30 cellular contexts compared by ENCODE assay signal in the genomic region with DNA sequence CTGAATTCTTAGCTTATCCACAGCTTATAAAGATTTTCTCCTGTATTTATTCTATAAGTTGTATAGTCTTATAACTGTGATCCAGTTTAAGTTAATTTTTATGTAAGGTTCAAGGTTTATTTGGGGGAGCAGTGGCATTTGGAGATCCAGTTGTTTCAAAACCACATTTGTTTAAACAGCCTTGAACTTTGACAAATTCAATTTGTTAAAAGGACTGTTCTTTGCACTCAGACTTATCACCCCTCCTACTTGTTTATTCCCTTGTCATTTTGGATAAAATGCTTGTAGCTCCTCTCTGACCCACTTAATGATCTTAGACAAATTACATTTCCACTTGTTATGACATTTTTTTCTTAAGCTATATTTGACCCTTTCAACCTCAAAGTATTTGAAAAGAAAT.
"Had no signal": no experiment of that assay in that cellular context is flagged by ENCODE, and none has a peak within 500 bp of the region (broad histone marks: within the 10 kb centered on the region; RNA-seq: fewer than 3 reads in every experiment).

No MANE protein-coding gene starts in this region.

- H3K27me3 ChIP-seq: neutrophil, ovary, spleen, suprapubic skin, testis, tibial artery, transverse colon, upper lobe of right lung, uterus had no signal

- DNase-seq: naive thymus-derived CD8-positive, alpha-beta T cell; nephron progenitor cell; nucleus accumbens; ovary; posterior cingulate gyrus; psoas muscle; right cardiac atrium; spleen; stimulated activated CD4-positive, alpha-beta T cell treated with anti-CD3 and anti-CD28 coated beads, Interleukin-12 subunit alpha, Interleukin-12 subunit beta, amount 100 ng/mL, for 4 hours; stimulated activated CD4-positive, alpha-beta T cell treated with anti-CD3 and anti-CD28 coated beads, Interleukin-1b, Interleukin-23, amount 100 ng/mL, for 48 hours; stimulated activated CD4-positive, alpha-beta T cell treated with anti-CD3 and anti-CD28 coated beads, Interleukin-4, amount 100 ng/mL, for 1 hour; stimulated activated CD4-positive, alpha-beta T cell treated with anti-CD3 and anti-CD28 coated beads, Interleukin-4, amount 100 ng/mL, for 4 hours; stimulated activated CD8-positive, alpha-beta memory T cell treated with anti-CD3 and anti-CD28 coated beads, Interleukin-4, amount 100 ng/mL, for 48 hours; stimulated activated naive CD4-positive, alpha-beta T cell; stimulated activated naive CD8-positive, alpha-beta T cell treated with anti-CD3 and anti-CD28 coated beads, Interleukin-15, amount 100 ng/mL, for 72 hours; stimulated activated naive CD8-positive, alpha-beta T cell treated with anti-CD3 and anti-CD28 coated beads, Interleukin-15, Interleukin-2, amounts not matched to agents 100 U/mL and 50 U/mL, for 24 hours; substantia nigra; testis; tibial artery; transverse colon; upper lobe of right lung; uterus had no signal

- H3K4me2 ChIP-seq: smooth muscle cell had no signal

- H3K4me3 ChIP-seq: ovary, psoas muscle, skin epidermis, smooth muscle cell, spleen, suprapubic skin, testis, tibial artery, transverse colon, upper lobe of right lung, uterus had no signal

- ATAC-seq: naive thymus-derived CD8-positive, alpha-beta T cell; natural killer cell treated with Interleukin-12 subunit alpha and Interleukin-12 subunit beta and Interleukin-15 and Interleukin-18, amount 100 ng/mL, for 72 hours; psoas muscle; right cardiac atrium; sciatic nerve; stimulated activated memory B cell treated with anti-CD40 and anti-IgM and Interleukin-4, amounts not matched to agents 10 μg/mL and 1 μg/mL and 100 μg/mL, for 72 hours; stimulated activated naive CD8-positive, alpha-beta T cell treated with anti-CD3 and anti-CD28 coated beads, Interleukin-15, amount 100 ng/mL, for 72 hours; stimulated activated naive CD8-positive, alpha-beta T cell treated with anti-CD3 and anti-CD28 coated beads, Interleukin-15, Interleukin-2, amounts not matched to agents 100 U/mL and 50 U/mL, for 24 hours; upper lobe of right lung had no signal

- H3K4me1 ChIP-seq: parathyroid adenoma, psoas muscle, spleen, suprapubic skin, testis, tibial artery, upper lobe of right lung, uterus had no signal

- H3K9me3 ChIP-seq: neutrophil, ovary, psoas muscle, spleen, suprapubic skin, testis, tibial artery, transverse colon, upper lobe of right lung, uterus had no signal

- H2AFZ ChIP-seq: parathyroid adenoma had no signal

- H3K36me3 ChIP-seq: neutrophil, ovary, spleen, suprapubic skin, tibial artery, transverse colon, upper lobe of right lung, uterus had no signal

- H3K79me2 ChIP-seq: parathyroid adenoma had no signal

- H3K9ac ChIP-seq: parathyroid adenoma had no signal

- H3K27ac ChIP-seq: neutrophil, ovary, parathyroid adenoma, psoas muscle, skin epidermis, spleen, suprapubic skin, testis, tibial artery, transverse colon, upper lobe of right lung, uterus had no signal
